In the genomic region with DNA sequence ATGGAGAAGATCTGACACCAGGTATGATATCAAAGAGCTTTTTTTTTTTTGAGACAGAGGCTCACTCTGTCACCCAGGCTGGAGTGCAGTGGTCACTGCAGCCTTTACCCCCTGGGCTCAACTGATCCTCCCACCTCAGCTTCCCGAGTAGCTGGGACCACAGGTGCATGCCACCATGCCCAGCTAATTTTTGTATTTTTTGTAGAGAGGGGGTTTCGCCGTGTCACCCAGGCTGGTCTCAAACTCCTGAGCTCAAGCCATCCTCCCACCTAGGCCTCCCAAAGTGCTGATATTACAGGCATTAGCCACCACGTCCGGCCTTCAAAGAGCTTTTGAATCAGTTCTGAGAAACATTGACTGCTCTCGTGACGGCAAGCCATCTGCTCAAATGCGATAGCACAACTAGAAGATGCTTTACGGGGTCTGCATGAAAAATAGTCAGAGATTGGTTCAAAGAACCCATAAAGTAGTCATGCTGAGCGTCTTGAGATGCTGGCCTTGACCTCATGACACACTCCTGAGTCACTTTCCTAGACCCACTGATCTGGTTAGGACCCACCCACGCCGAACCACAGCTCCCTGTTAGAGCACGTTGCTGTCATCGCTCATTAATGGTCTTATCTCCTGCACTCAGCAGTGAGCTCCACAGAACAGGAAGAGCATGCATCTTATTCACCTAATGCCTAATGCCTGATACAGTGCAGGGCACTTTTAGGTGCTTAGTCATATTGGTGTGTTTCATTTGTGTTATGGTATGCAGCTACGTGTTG, we compare ENCODE assay signal across 1 cellular context.
TF ChIP-seq lines count a peak whose summit lies in the region.

No MANE protein-coding gene starts in this region.

TF ChIP-seq in K562, 482 proteins besides CTCF, POLR2A, EP300 and RAD21 (continued from another document and continues in another):
- TF ChIP-seq, protein P1, sequence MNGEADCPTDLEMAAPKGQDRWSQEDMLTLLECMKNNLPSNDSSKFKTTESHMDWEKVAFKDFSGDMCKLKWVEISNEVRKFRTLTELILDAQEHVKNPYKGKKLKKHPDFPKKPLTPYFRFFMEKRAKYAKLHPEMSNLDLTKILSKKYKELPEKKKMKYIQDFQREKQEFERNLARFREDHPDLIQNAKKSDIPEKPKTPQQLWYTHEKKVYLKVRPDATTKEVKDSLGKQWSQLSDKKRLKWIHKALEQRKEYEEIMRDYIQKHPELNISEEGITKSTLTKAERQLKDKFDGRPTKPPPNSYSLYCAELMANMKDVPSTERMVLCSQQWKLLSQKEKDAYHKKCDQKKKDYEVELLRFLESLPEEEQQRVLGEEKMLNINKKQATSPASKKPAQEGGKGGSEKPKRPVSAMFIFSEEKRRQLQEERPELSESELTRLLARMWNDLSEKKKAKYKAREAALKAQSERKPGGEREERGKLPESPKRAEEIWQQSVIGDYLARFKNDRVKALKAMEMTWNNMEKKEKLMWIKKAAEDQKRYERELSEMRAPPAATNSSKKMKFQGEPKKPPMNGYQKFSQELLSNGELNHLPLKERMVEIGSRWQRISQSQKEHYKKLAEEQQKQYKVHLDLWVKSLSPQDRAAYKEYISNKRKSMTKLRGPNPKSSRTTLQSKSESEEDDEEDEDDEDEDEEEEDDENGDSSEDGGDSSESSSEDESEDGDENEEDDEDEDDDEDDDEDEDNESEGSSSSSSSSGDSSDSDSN (IDR thresholded peaks at IDR 0.05; ENCODE audit: borderline replicate concordance in 1 of 2, low read depth in 2 of 2, low read length in 2 of 2): no peak
- peak; percentile 96 for TF ChIP-seq JUND (IDR thresholded peaks at IDR 0.05; ENCODE audit: borderline replicate concordance, low read depth, low read length)
- TF ChIP-seq JUND (tag; IDR thresholded peaks at IDR 0.05; ENCODE audit: borderline replicate concordance, low read depth, low read length): peak; percentile 98; the same call in 2 of the 3 replicates
- no peak for TF ChIP-seq ARHGAP35 (IDR thresholded peaks at IDR 0.05; ENCODE audit: partially characterized antibody)
- TF ChIP-seq, protein P2, sequence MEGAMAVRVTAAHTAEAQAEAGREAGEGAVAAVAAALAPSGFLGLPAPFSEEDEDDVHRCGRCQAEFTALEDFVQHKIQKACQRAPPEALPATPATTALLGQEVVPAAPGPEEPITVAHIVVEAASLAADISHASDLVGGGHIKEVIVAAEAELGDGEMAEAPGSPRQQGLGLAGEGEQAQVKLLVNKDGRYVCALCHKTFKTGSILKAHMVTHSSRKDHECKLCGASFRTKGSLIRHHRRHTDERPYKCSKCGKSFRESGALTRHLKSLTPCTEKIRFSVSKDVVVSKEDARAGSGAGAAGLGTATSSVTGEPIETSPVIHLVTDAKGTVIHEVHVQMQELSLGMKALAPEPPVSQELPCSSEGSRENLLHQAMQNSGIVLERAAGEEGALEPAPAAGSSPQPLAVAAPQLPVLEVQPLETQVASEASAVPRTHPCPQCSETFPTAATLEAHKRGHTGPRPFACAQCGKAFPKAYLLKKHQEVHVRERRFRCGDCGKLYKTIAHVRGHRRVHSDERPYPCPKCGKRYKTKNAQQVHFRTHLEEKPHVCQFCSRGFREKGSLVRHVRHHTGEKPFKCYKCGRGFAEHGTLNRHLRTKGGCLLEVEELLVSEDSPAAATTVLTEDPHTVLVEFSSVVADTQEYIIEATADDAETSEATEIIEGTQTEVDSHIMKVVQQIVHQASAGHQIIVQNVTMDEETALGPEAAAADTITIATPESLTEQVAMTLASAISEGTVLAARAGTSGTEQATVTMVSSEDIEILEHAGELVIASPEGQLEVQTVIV (CRISPR knock-in tag; IDR thresholded peaks at IDR 0.05; ENCODE audit: borderline replicate concordance): no peak
- TF ChIP-seq, protein P3, sequence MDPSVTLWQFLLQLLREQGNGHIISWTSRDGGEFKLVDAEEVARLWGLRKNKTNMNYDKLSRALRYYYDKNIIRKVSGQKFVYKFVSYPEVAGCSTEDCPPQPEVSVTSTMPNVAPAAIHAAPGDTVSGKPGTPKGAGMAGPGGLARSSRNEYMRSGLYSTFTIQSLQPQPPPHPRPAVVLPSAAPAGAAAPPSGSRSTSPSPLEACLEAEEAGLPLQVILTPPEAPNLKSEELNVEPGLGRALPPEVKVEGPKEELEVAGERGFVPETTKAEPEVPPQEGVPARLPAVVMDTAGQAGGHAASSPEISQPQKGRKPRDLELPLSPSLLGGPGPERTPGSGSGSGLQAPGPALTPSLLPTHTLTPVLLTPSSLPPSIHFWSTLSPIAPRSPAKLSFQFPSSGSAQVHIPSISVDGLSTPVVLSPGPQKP (CRISPR knock-in tag; IDR thresholded peaks at IDR 0.05): no peak
- no peak for TF ChIP-seq RBM22 (IDR thresholded peaks at IDR 0.05; ENCODE audit: low read depth, low read length, poor library complexity, severe bottlenecking)
- no peak for TF ChIP-seq POLR3A (IDR thresholded peaks at IDR 0.05; ENCODE audit: borderline replicate concordance, extremely low read depth, insufficient read depth, insufficient read length)
- TF ChIP-seq KDM5B (IDR thresholded peaks at IDR 0.05; ENCODE audit: insufficient replicate concordance, low read depth, low read length): no peak
- peak; percentile 98 for TF ChIP-seq CCNT2 (IDR thresholded peaks at IDR 0.05; ENCODE audit: borderline replicate concordance, extremely low read depth, insufficient read length, low read depth, low read length)
- peak; percentile 62; the same call in 1 of the 2 replicates for TF ChIP-seq ZNF24 (IDR thresholded peaks at IDR 0.05)
- TF ChIP-seq ATF3 (IDR thresholded peaks at IDR 0.05): peak; percentile 99
- peak; percentile 98 for TF ChIP-seq ATF3 (CRISPR knock-in tag; conservative IDR thresholded peaks at IDR 0.05)
- TF ChIP-seq CEBPG (CRISPR knock-in tag; IDR thresholded peaks at IDR 0.05): peak; percentile 57; the same call in 1 of the 2 replicates
- TF ChIP-seq CEBPG (tag; conservative IDR thresholded peaks at IDR 0.05 in 1 of 2, IDR thresholded peaks at IDR 0.05 in 1 of 2): no peak; a peak in 1 of 4 replicates
- peak in 1 of 2 experiments; percentile 73; a peak in 2 of 4 replicates for TF ChIP-seq FOXA3 (CRISPR knock-in tag; conservative IDR thresholded peaks at IDR 0.05 in 1 of 2, IDR thresholded peaks at IDR 0.05 in 1 of 2)
- peak; percentile 71 for TF ChIP-seq ZNF766 (CRISPR knock-in tag; conservative IDR thresholded peaks at IDR 0.05)
- TF ChIP-seq ELK3 (CRISPR knock-in tag; IDR thresholded peaks at IDR 0.05): no peak
- TF ChIP-seq, protein P4, sequence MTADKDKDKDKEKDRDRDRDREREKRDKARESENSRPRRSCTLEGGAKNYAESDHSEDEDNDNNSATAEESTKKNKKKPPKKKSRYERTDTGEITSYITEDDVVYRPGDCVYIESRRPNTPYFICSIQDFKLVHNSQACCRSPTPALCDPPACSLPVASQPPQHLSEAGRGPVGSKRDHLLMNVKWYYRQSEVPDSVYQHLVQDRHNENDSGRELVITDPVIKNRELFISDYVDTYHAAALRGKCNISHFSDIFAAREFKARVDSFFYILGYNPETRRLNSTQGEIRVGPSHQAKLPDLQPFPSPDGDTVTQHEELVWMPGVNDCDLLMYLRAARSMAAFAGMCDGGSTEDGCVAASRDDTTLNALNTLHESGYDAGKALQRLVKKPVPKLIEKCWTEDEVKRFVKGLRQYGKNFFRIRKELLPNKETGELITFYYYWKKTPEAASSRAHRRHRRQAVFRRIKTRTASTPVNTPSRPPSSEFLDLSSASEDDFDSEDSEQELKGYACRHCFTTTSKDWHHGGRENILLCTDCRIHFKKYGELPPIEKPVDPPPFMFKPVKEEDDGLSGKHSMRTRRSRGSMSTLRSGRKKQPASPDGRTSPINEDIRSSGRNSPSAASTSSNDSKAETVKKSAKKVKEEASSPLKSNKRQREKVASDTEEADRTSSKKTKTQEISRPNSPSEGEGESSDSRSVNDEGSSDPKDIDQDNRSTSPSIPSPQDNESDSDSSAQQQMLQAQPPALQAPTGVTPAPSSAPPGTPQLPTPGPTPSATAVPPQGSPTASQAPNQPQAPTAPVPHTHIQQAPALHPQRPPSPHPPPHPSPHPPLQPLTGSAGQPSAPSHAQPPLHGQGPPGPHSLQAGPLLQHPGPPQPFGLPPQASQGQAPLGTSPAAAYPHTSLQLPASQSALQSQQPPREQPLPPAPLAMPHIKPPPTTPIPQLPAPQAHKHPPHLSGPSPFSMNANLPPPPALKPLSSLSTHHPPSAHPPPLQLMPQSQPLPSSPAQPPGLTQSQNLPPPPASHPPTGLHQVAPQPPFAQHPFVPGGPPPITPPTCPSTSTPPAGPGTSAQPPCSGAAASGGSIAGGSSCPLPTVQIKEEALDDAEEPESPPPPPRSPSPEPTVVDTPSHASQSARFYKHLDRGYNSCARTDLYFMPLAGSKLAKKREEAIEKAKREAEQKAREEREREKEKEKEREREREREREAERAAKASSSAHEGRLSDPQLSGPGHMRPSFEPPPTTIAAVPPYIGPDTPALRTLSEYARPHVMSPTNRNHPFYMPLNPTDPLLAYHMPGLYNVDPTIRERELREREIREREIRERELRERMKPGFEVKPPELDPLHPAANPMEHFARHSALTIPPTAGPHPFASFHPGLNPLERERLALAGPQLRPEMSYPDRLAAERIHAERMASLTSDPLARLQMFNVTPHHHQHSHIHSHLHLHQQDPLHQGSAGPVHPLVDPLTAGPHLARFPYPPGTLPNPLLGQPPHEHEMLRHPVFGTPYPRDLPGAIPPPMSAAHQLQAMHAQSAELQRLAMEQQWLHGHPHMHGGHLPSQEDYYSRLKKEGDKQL (CRISPR knock-in tag; IDR thresholded peaks at IDR 0.05; ENCODE audit: borderline replicate concordance): no peak
- no peak for TF ChIP-seq HIVEP1 (CRISPR knock-in tag; IDR thresholded peaks at IDR 0.05)
- TF ChIP-seq FIP1L1 (IDR thresholded peaks at IDR 0.05; ENCODE audit: low read depth, low read length, poor library complexity, severe bottlenecking): no peak
- no peak for TF ChIP-seq DDX20 (tag; IDR thresholded peaks at IDR 0.05; ENCODE audit: low read depth)
- TF ChIP-seq RNF219 (CRISPR knock-in tag; IDR thresholded peaks at IDR 0.05): no peak
- TF ChIP-seq KLF1 (tag; IDR thresholded peaks at IDR 0.05): no peak; the same call in 1 of the 2 replicates
- TF ChIP-seq, protein P5, sequence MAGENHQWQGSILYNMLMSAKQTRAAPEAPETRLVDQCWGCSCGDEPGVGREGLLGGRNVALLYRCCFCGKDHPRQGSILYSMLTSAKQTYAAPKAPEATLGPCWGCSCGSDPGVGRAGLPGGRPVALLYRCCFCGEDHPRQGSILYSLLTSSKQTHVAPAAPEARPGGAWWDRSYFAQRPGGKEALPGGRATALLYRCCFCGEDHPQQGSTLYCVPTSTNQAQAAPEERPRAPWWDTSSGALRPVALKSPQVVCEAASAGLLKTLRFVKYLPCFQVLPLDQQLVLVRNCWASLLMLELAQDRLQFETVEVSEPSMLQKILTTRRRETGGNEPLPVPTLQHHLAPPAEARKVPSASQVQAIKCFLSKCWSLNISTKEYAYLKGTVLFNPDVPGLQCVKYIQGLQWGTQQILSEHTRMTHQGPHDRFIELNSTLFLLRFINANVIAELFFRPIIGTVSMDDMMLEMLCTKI (IDR thresholded peaks at IDR 0.05; ENCODE audit: partially characterized antibody): no peak
- peak; percentile 97 for TF ChIP-seq SMAD4 (CRISPR knock-in tag; conservative IDR thresholded peaks at IDR 0.05)
- TF ChIP-seq ZSCAN29 (IDR thresholded peaks at IDR 0.05): no peak
- no peak for TF ChIP-seq ZNF707 (CRISPR knock-in tag; conservative IDR thresholded peaks at IDR 0.05)
- peak; percentile 94 for TF ChIP-seq CBFB (CRISPR knock-in tag; IDR thresholded peaks at IDR 0.05)
- peak; percentile 92 for TF ChIP-seq CHAMP1 (IDR thresholded peaks at IDR 0.05)
